Comparison of ENCODE assay signal across 10 cellular contexts in genomic region chr5:55427157-55427556, GRCh38.
DNase-seq lines count a peak whose midpoint lies in the region; ATAC-seq lines count a peak whose summit lies in the region.
"Had no signal": no experiment of that assay in that cellular context is flagged by ENCODE, and none has a peak within 500 bp of the region (broad histone marks: within the 10 kb centered on the region; RNA-seq: fewer than 3 reads in every experiment).

No MANE protein-coding gene starts in this region.

- no peak overlapping the region for H3K4me3 ChIP-seq in aorta (ENCODE audit: low read length in 2 of 2)
- H3K4me3 ChIP-seq: SK-N-MC had no signal

- intact Hi-C loops in Right ventricle myocardium inferior (cut with DNase I) (no loop called here), cardiac septum (cut with DNase I) (no loop called here), aorta (cut with DNase I) (no loop called here)

- H3K27me3 ChIP-seq in aorta (ENCODE audit: control insufficient read depth in 1 of 2, insufficient read depth in 2 of 2, low read length in 1 of 2) = no peaks in the 10 kb centered on the region

- peaks cover 0 to 5% of the 10 kb centered on the region in 2 donors for H3K4me1 ChIP-seq in aorta (ENCODE audit: control insufficient read depth in 1 of 2, insufficient read depth in 2 of 2, low read length in 2 of 2)

- H3K9me3 ChIP-seq in aorta (ENCODE audit: control insufficient read depth, low read length) = no peaks in the 10 kb centered on the region

- H3K36me3 ChIP-seq in aorta (ENCODE audit: control insufficient read depth in 1 of 2, insufficient read depth in 2 of 2, low read length in 1 of 2) = peaks cover 7% of the 10 kb centered on the region in 2 donors

- H3K27ac ChIP-seq in aorta (ENCODE audit: low read depth in 1 of 2, low read length in 2 of 2) = no peak overlapping the region
- H3K27ac ChIP-seq: SK-N-MC had no signal

- 27 to 45% methylated on average over 1 of the region's 1 CpG for WGBS in aorta, 2 donors

- DNase-seq in Right ventricle myocardium inferior (ENCODE audit: missing footprints) (no peak), cardiac septum (ENCODE audit: low spot score) (no peak), amniotic epithelial cell (ENCODE audit: low read depth) (peak; percentile 78), hepatic stellate cell (ENCODE audit: low spot score) (peak; percentile 61), aorta (peak in 1 of 2 donors; percentile 61), C1 segment of cervical spinal cord (lab: John Stamatoyannopoulos, UW) (no peak), iPS-NIHi11 (ENCODE audit: low spot score) (no peak)
- DNase-seq: CD4-positive, CD25-positive, alpha-beta regulatory T cell had no signal

- ATAC-seq in Right ventricle myocardium inferior (peak; percentile 82), aorta (ENCODE audit: low FRiP score) (peak; percentile 60), HG02938 (IDR thresholded peaks at IDR 0.05; ENCODE audit: unreplicated experiment) (no peak)

Comparison
In these comparisons a context has a peak if more than half of its experiments do, and no peak if none do; other contexts are left out.
1. DNase-seq: peak in amniotic epithelial cell (single experiment) and hepatic stellate cell (single experiment); none in Right ventricle myocardium inferior (single experiment), cardiac septum (single experiment), C1 segment of cervical spinal cord (0 of 14) and iPS-NIHi11 (single experiment).